In genomic region chr1:183033205-183033604, GRCh38 we compare ENCODE assay signal across 13 cellular contexts. TPM values are rescaled to one million over a fixed set of nuclear protein-coding genes. Genes with fewer than 3 reads are reported as not detected.
DNase-seq lines count a peak whose midpoint lies in the region; ATAC-seq and TF ChIP-seq lines count a peak whose summit lies in the region.
"Had no signal": no experiment of that assay in that cellular context is flagged by ENCODE, and none has a peak within 500 bp of the region (broad histone marks: within the 10 kb centered on the region; RNA-seq: fewer than 3 reads in every experiment).

No MANE protein-coding gene starts in this region.

- intact Hi-C loops in activated T-helper 2 cell treated with anti-CD3 and anti-CD28 coated beads, Interferon-gamma antibody, Interleukin-2, Interleukin-4, amounts not matched to agents 10 μg/mL and 5 μg/mL and 100 μg/mL, durations not matched to agents 14 hours and 24 hours and 36 hours (cut with micrococcal nuclease) = no loop called here

- H4K20me1 ChIP-seq in smooth muscle cell (ENCODE audit: low read depth) = peaks cover 70% of the 10 kb centered on the region

- ATAC-seq in HG03432 (IDR thresholded peaks at IDR 0.05; ENCODE audit: unreplicated experiment) = peak; percentile 61
- no peak for ATAC-seq in HG03571 (IDR thresholded peaks at IDR 0.05; ENCODE audit: unreplicated experiment)
- ATAC-seq in GM19328 (IDR thresholded peaks at IDR 0.05; ENCODE audit: unreplicated experiment) = no peak
- ATAC-seq: body of pancreas; effector memory CD8-positive, alpha-beta T cell; gastrocnemius medialis had no signal

- no peaks in the 10 kb centered on the region for H3K9me3 Mint-ChIP-seq in activated T-helper 2 cell treated with anti-CD3 and anti-CD28 coated beads, Interferon-gamma antibody, Interleukin-2, Interleukin-4, amounts not matched to agents 10 μg/mL and 5 μg/mL and 100 μg/mL, durations not matched to agents 14 hours and 24 hours and 36 hours
- H3K9me3 Mint-ChIP-seq: effector memory CD8-positive, alpha-beta T cell; T-helper 2 cell treated with Interferon-gamma antibody and Interleukin-4, amounts not matched to agents 5 μg/mL and 100 μg/mL, for 36 hours had no signal

- H3K4me1 Mint-ChIP-seq in activated T-helper 2 cell treated with anti-CD3 and anti-CD28 coated beads, Interferon-gamma antibody, Interleukin-2, Interleukin-4, amounts not matched to agents 10 μg/mL and 5 μg/mL and 100 μg/mL, durations not matched to agents 14 hours and 24 hours and 36 hours (ENCODE audit: low read depth) = peaks cover 4% of the 10 kb centered on the region

- WGBS in smooth muscle cell (ENCODE audit: low lambda C conversion rate) = 73% methylated on average over 2 of the region's 2 CpGs

- no peaks in the 10 kb centered on the region for H3K36me3 ChIP-seq in smooth muscle cell (ENCODE audit: low read depth)
- H3K36me3 ChIP-seq: gastrocnemius medialis had no signal

- H2AFZ ChIP-seq in smooth muscle cell (ENCODE audit: low read depth) = no peak overlapping the region

- DNase-seq in stimulated activated CD4-positive, alpha-beta T cell treated with anti-CD3 and anti-CD28 coated beads, Interleukin-15, amount 100 ng/mL, for 24 hours = peak; percentile 11
- no peak for DNase-seq in stimulated activated CD4-positive, alpha-beta T cell treated with anti-CD3 and anti-CD28 coated beads, Interleukin-2, amount 100 ng/mL, for 48 hours
- peak; percentile 9 for DNase-seq in activated T-helper 2 cell treated with anti-CD3 and anti-CD28 coated beads, Interferon-gamma antibody, Interleukin-2, Interleukin-4, amounts not matched to agents 10 μg/mL and 5 μg/mL and 100 μg/mL, durations not matched to agents 14 hours and 24 hours and 36 hours (ENCODE audit: low spot score)
- DNase-seq in smooth muscle cell (lab: John Stamatoyannopoulos, UW; ENCODE audit: unreplicated experiment) (no peak), DMS153 treated with DMSO at 0.1 percent for 48 hours (lab: John Stamatoyannopoulos, UW; ENCODE audit: unreplicated experiment) (no peak)
- DNase-seq: body of pancreas; effector memory CD8-positive, alpha-beta T cell; gastrocnemius medialis had no signal

- H3K9me3 ChIP-seq in smooth muscle cell (replicated peaks; ENCODE audit: low read depth) = no peaks in the 10 kb centered on the region
- H3K9me3 ChIP-seq: body of pancreas, gastrocnemius medialis had no signal

- H3K4me2 ChIP-seq in smooth muscle cell = no peak overlapping the region

- no peak overlapping the region for H3K4me3 ChIP-seq in smooth muscle cell
- H3K4me3 ChIP-seq: body of pancreas, gastrocnemius medialis had no signal

- H3K27me3 ChIP-seq in smooth muscle cell (ENCODE audit: low read depth) = no peaks in the 10 kb centered on the region
- H3K27me3 ChIP-seq: body of pancreas, gastrocnemius medialis had no signal

- H3K4me3 Mint-ChIP-seq in activated T-helper 2 cell treated with anti-CD3 and anti-CD28 coated beads, Interferon-gamma antibody, Interleukin-2, Interleukin-4, amounts not matched to agents 10 μg/mL and 5 μg/mL and 100 μg/mL, durations not matched to agents 14 hours and 24 hours and 36 hours (ENCODE audit: low read depth) = no peak overlapping the region
- H3K4me3 Mint-ChIP-seq: B cell; effector memory CD8-positive, alpha-beta T cell; T-helper 2 cell treated with Interferon-gamma antibody and Interleukin-4, amounts not matched to agents 5 μg/mL and 100 μg/mL, for 36 hours had no signal

- peaks cover 40% of the 10 kb centered on the region for H3K4me1 ChIP-seq in smooth muscle cell (ENCODE audit: low read depth)
- H3K4me1 ChIP-seq: body of pancreas had no signal

- H3K79me2 ChIP-seq in smooth muscle cell (ENCODE audit: low read depth) = peaks cover 96% of the 10 kb centered on the region

- H3F3A ChIP-seq in smooth muscle cell (ENCODE audit: low read depth) = peaks cover 9% of the 10 kb centered on the region

- no peak overlapping the region for H3K27ac Mint-ChIP-seq in activated T-helper 2 cell treated with anti-CD3 and anti-CD28 coated beads, Interferon-gamma antibody, Interleukin-2, Interleukin-4, amounts not matched to agents 10 μg/mL and 5 μg/mL and 100 μg/mL, durations not matched to agents 14 hours and 24 hours and 36 hours
- H3K27ac Mint-ChIP-seq: B cell; effector memory CD8-positive, alpha-beta T cell; T-helper 2 cell treated with Interferon-gamma antibody and Interleukin-4, amounts not matched to agents 5 μg/mL and 100 μg/mL, for 36 hours had no signal

- H3K36me3 Mint-ChIP-seq in activated T-helper 2 cell treated with anti-CD3 and anti-CD28 coated beads, Interferon-gamma antibody, Interleukin-2, Interleukin-4, amounts not matched to agents 10 μg/mL and 5 μg/mL and 100 μg/mL, durations not matched to agents 14 hours and 24 hours and 36 hours (ENCODE audit: low read depth) = no peaks in the 10 kb centered on the region

- H3K27me3 Mint-ChIP-seq in activated T-helper 2 cell treated with anti-CD3 and anti-CD28 coated beads, Interferon-gamma antibody, Interleukin-2, Interleukin-4, amounts not matched to agents 10 μg/mL and 5 μg/mL and 100 μg/mL, durations not matched to agents 14 hours and 24 hours and 36 hours (ENCODE audit: low read depth) = peaks cover 47% of the 10 kb centered on the region
- H3K27me3 Mint-ChIP-seq: B cell had no signal

- no peak overlapping the region for H3K9ac ChIP-seq in smooth muscle cell (ENCODE audit: low read depth)

- no peak for TF ChIP-seq CTCF in smooth muscle cell (IDR thresholded peaks at IDR 0.05; ENCODE audit: borderline replicate concordance, insufficient read depth, poor library complexity, severe bottlenecking)

- peak overlapping the region; percentile 43 for H3K27ac ChIP-seq in smooth muscle cell (ENCODE audit: low read depth)
- H3K27ac ChIP-seq: body of pancreas, gastrocnemius medialis had no signal

RNA-seq across cellular contexts. Expression of gene LAMC1, which starts 10.0 kb away (rescaled TPM):
- total RNA-seq in activated T-helper 2 cell treated with anti-CD3 and anti-CD28 coated beads, Interferon-gamma antibody, Interleukin-2, Interleukin-4, amounts not matched to agents 10 μg/mL and 5 μg/mL and 100 μg/mL, durations not matched to agents 14 hours and 24 hours and 36 hours = 0.05 and 0.39 TPM in 2 replicates
- 137 and 156 TPM in 2 replicates for total RNA-seq in smooth muscle cell
- polyA plus RNA-seq in smooth muscle cell = 64.9 and 71.0 TPM in 2 replicates

Comparison
In these comparisons a context has a peak if more than half of its experiments do, and no peak if none do; other contexts are left out.
1. DNase-seq: peak in stimulated activated CD4-positive, alpha-beta T cell treated with anti-CD3 and anti-CD28 coated beads, Interleukin-15, amount 100 ng/mL, for 24 hours (single experiment) and activated T-helper 2 cell treated with anti-CD3 and anti-CD28 coated beads, Interferon-gamma antibody, Interleukin-2, Interleukin-4, amounts not matched to agents 10 μg/mL and 5 μg/mL and 100 μg/mL, durations not matched to agents 14 hours and 24 hours and 36 hours (single experiment); none in stimulated activated CD4-positive, alpha-beta T cell treated with anti-CD3 and anti-CD28 coated beads, Interleukin-2, amount 100 ng/mL, for 48 hours (0 of 2), smooth muscle cell (single experiment) and DMS153 treated with DMSO at 0.1 percent for 48 hours (single experiment).
2. RNA of gene LAMC1, which starts 10.0 kb away (total RNA-seq): 137 to 156 TPM in smooth muscle cell; 0.05 to 0.39 TPM in activated T-helper 2 cell treated with anti-CD3 and anti-CD28 coated beads, Interferon-gamma antibody, Interleukin-2, Interleukin-4, amounts not matched to agents 10 μg/mL and 5 μg/mL and 100 μg/mL, durations not matched to agents 14 hours and 24 hours and 36 hours; every median in the first group is over 10 times any median in the second.